In the genomic region with DNA sequence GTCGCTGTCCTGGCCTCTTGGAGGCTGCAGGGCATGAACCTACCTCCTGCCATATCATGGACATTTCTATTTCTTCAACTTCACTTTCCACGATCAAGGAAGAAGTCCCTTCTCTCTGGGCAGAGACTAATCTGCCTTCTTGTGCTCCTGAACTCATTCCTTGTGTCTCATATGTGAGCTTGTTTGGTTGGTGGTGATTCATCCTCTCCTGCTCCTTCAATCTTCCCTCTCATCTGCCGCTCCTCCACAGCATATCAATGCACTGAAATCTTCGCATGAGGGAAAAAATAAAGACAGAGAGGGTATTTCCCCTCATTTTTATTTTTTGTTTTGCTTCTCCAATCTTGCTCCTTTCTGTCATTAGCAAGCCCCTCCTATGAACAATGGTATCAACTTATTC, we compare ENCODE assay signal across 25 cellular contexts.
DNase-seq lines count a peak whose midpoint lies in the region; ATAC-seq, FAIRE-seq and TF ChIP-seq lines count a peak whose summit lies in the region.
"Had no signal": no experiment of that assay in that cellular context is flagged by ENCODE, and none has a peak within 500 bp of the region (broad histone marks: within the 10 kb centered on the region; RNA-seq: fewer than 3 reads in every experiment).

No MANE protein-coding gene starts in this region.

- no peaks in the 10 kb centered on the region for H3K36me3 Mint-ChIP-seq in chondrocyte (ENCODE audit: low read depth)
- H3K36me3 Mint-ChIP-seq: CD4-positive, CD25-positive, alpha-beta regulatory T cell; CD8-positive, alpha-beta memory T cell had no signal

- peak; percentile 74 to 80; a peak in 4 of 6 replicates for ATAC-seq in A549
- peak; percentile 46; the same call in 1 of the 3 replicates for ATAC-seq in RWPE2 (ENCODE audit: low read depth)

- no peak overlapping the region for H3K27ac Mint-ChIP-seq in chondrocyte (ENCODE audit: unreplicated experiment)
- H3K27ac Mint-ChIP-seq: B cell; CD4-positive, CD25-positive, alpha-beta regulatory T cell; CD8-positive, alpha-beta memory T cell had no signal

- H3K4me1 Mint-ChIP-seq in chondrocyte (ENCODE audit: low read depth): no peaks in the 10 kb centered on the region
- H3K4me1 Mint-ChIP-seq: B cell; CD4-positive, CD25-positive, alpha-beta regulatory T cell; CD8-positive, alpha-beta memory T cell had no signal

- WGBS in A549 (ENCODE audit: missing lambda C conversion rate): 32% methylated on average over 4 of the region's 4 CpGs
- 55% methylated on average over 4 of the region's 4 CpGs for WGBS in mammary epithelial cell (ENCODE audit: low coverage, missing lambda C conversion rate)

- H3K4me2 ChIP-seq in A549 (peak overlapping the region; percentile 35), mammary epithelial cell (ENCODE audit: insufficient read depth, low read depth, low read length) (no peak overlapping the region)
- H3K4me2 ChIP-seq: BLaER1 treated with 17β-estradiol and CSF1 and Interleukin-3, amounts not matched to agents 10 nM and 100 nM had no signal

- no peak overlapping the region for H3K4me3 Mint-ChIP-seq in chondrocyte (ENCODE audit: unreplicated experiment)
- H3K4me3 Mint-ChIP-seq: B cell; CD4-positive, CD25-positive, alpha-beta regulatory T cell; CD8-positive, alpha-beta memory T cell had no signal

- no peak for TF ChIP-seq EP300 in A549 (IDR thresholded peaks at IDR 0.05)

- intact Hi-C loops in mammary epithelial cell (cut with micrococcal nuclease): no loop called here

- peak overlapping the region; percentile 37 to 75; a peak in 4 of 6 replicates for H3K27ac ChIP-seq in A549
- no peak overlapping the region for H3K27ac ChIP-seq in RWPE2 (ENCODE audit: poor library complexity, severe bottlenecking)
- H3K27ac ChIP-seq in mammary epithelial cell (ENCODE audit: insufficient read depth, low read depth, low read length): no peak overlapping the region
- H3K27ac ChIP-seq: 22Rv1; BLaER1 treated with 17β-estradiol and CSF1 and Interleukin-3, amounts not matched to agents 10 nM and 100 nM; GM23248; HL-60 had no signal

- no peak overlapping the region for H2AFZ ChIP-seq in mammary epithelial cell (ENCODE audit: low read depth, low read length)
- H2AFZ ChIP-seq: GM23248 had no signal

- no peaks in the 10 kb centered on the region for H4K20me1 ChIP-seq in mammary epithelial cell (ENCODE audit: insufficient read depth, low read length)
- H4K20me1 ChIP-seq: BLaER1 treated with 17β-estradiol and CSF1 and Interleukin-3, amounts not matched to agents 10 nM and 100 nM had no signal

- in situ Hi-C loops in mammary epithelial cell (cut with MboI; ENCODE audit: low sequenced_read_pairs in 2 of 2): no loop called here

- H3K9me3 Mint-ChIP-seq in chondrocyte (ENCODE audit: low read depth): no peaks in the 10 kb centered on the region

- no peak for FAIRE-seq in A549 (lab: Jason Lieb, UNC)
- FAIRE-seq: G401.6, GM12891, H54, HTR-8/SVneo had no signal

- no peaks in the 10 kb centered on the region for H3K27me3 Mint-ChIP-seq in chondrocyte (ENCODE audit: low read depth)
- H3K27me3 Mint-ChIP-seq: B cell; CD4-positive, CD25-positive, alpha-beta regulatory T cell; CD8-positive, alpha-beta memory T cell had no signal

- H3K79me2 ChIP-seq in mammary epithelial cell (ENCODE audit: insufficient read depth, low read length): no peaks in the 10 kb centered on the region

- dilution Hi-C loops in mammary epithelial cell (cut with HindIII; ENCODE audit: low sequenced_read_pairs): no loop called here

- H3K4me1 ChIP-seq in A549 (peaks cover 14% of the 10 kb centered on the region; the same call in 1 of the 3 replicates), RWPE2 (ENCODE audit: insufficient read depth, poor library complexity, severe bottlenecking) (no peaks in the 10 kb centered on the region), mammary epithelial cell (ENCODE audit: insufficient read depth, low read length) (no peaks in the 10 kb centered on the region)
- H3K4me1 ChIP-seq: BLaER1 treated with 17β-estradiol and CSF1 and Interleukin-3, amounts not matched to agents 10 nM and 100 nM had no signal

- CTCF ChIA-PET in A549 (lab: Yijun Ruan, JAX): no interaction called here
- CTCF ChIA-PET in mammary epithelial cell (lab: Charles Lee; ENCODE audit: low non-redundant PET): no interaction called here

- no peak for TF ChIP-seq RAD21 in A549 (conservative IDR thresholded peaks at IDR 0.05 in 1 of 2, IDR thresholded peaks at IDR 0.05 in 1 of 2)

- DNase-seq in A549 (ENCODE audit: low read depth in 1 of 2, low spot score in 1 of 2) (peak in 1 of 2 experiments; percentile 25), HT1080 (ENCODE audit: low read depth) (peak; percentile 5), RWPE2 (ENCODE audit: low spot score) (no peak), fibroblast of peridontal ligament (ENCODE audit: extremely low read depth) (peak; percentile 8), mammary epithelial cell (no peak), C1 segment of cervical spinal cord (lab: John Stamatoyannopoulos, UW) (no peak), NK-92 (lab: John Stamatoyannopoulos, UW; ENCODE audit: unreplicated experiment) (no peak), chondrocyte (ENCODE audit: low spot score) (no peak)
- DNase-seq: CD4-positive, CD25-positive, alpha-beta regulatory T cell; CD8-positive, alpha-beta memory T cell; COR-L47; DMS 273 treated with DMSO at 0.1 percent for 48 hours; DMS53; DND-41; GM23248; HCEC 1CT; IMR-90 had no signal

- no peak overlapping the region for H3K9ac ChIP-seq in mammary epithelial cell (ENCODE audit: insufficient read depth, low read length)
- H3K9ac ChIP-seq: BLaER1 treated with 17β-estradiol and CSF1 and Interleukin-3, amounts not matched to agents 10 nM and 100 nM; GM23248 had no signal

- TF ChIP-seq POLR2A in A549 (IDR thresholded peaks at IDR 0.05; ENCODE audit: low read length): no peak

- H3K4me3 ChIP-seq in A549: no peak overlapping the region
- no peak overlapping the region for H3K4me3 ChIP-seq in RWPE2 (ENCODE audit: severe bottlenecking)
- H3K4me3 ChIP-seq in mammary epithelial cell (replicated peaks in 1 of 3; ENCODE audit: insufficient read depth in 1 of 3, low read depth in 2 of 3, low read length in 3 of 3): no peak overlapping the region
- H3K4me3 ChIP-seq: BLaER1 treated with 17β-estradiol and CSF1 and Interleukin-3, amounts not matched to agents 10 nM and 100 nM; GM23248 had no signal

- H3K27me3 ChIP-seq in RWPE2 (ENCODE audit: insufficient read depth, poor library complexity, severe bottlenecking): peaks cover 4% of the 10 kb centered on the region
- H3K27me3 ChIP-seq in mammary epithelial cell (ENCODE audit: insufficient read depth, low read length): no peaks in the 10 kb centered on the region
- H3K27me3 ChIP-seq: BLaER1 treated with 17β-estradiol and CSF1 and Interleukin-3, amounts not matched to agents 10 nM and 100 nM had no signal

- H3K9me3 ChIP-seq in A549 (no peaks in the 10 kb centered on the region), RWPE2 (ENCODE audit: severe bottlenecking) (no peaks in the 10 kb centered on the region), mammary epithelial cell (replicated peaks; ENCODE audit: insufficient read depth, low read length) (peaks cover 9% of the 10 kb centered on the region)
- H3K9me3 ChIP-seq: BLaER1 treated with 17β-estradiol and CSF1 and Interleukin-3, amounts not matched to agents 10 nM and 100 nM had no signal

- BruUV-seq in mammary epithelial cell (replicated peaks; lab: Mats Ljungman, UMichigan): no TSS peak

- TF ChIP-seq CTCF in A549 (IDR thresholded peaks at IDR 0.05) (no peak), RWPE2 (IDR thresholded peaks at IDR 0.05; ENCODE audit: poor library complexity, severe bottlenecking) (no peak), mammary epithelial cell (conservative IDR thresholded peaks at IDR 0.05 in 1 of 2, IDR thresholded peaks at IDR 0.05 in 1 of 2; ENCODE audit: extremely low read depth in 1 of 2, insufficient read depth in 1 of 2, low read depth in 1 of 2, low read length in 2 of 2) (no peak), chondrocyte (IDR thresholded peaks at IDR 0.05) (no peak)

- H3K36me3 ChIP-seq in RWPE2 (ENCODE audit: low read depth) (no peaks in the 10 kb centered on the region), mammary epithelial cell (ENCODE audit: insufficient read depth, low read length) (no peaks in the 10 kb centered on the region)
- H3K36me3 ChIP-seq: BLaER1 treated with 17β-estradiol and CSF1 and Interleukin-3, amounts not matched to agents 10 nM and 100 nM had no signal

- POLR2A ChIA-PET in A549 (lab: Yijun Ruan, JAX): no interaction called here

TF ChIP-seq in A549, 52 proteins besides CTCF, POLR2A, EP300 and RAD21:
- 0 out of 2 replicates have a peak, but pooled peaks have one; percentile 17 for TF ChIP-seq JUNB (IDR thresholded peaks at IDR 0.05)
- TF ChIP-seq FOSL2 (IDR thresholded peaks at IDR 0.05): no peak
- peak; percentile 27; the same call in 1 of the 2 replicates for TF ChIP-seq FOSL2 (CRISPR knock-in tag; IDR thresholded peaks at IDR 0.05)
- TF ChIP-seq, protein P1, sequence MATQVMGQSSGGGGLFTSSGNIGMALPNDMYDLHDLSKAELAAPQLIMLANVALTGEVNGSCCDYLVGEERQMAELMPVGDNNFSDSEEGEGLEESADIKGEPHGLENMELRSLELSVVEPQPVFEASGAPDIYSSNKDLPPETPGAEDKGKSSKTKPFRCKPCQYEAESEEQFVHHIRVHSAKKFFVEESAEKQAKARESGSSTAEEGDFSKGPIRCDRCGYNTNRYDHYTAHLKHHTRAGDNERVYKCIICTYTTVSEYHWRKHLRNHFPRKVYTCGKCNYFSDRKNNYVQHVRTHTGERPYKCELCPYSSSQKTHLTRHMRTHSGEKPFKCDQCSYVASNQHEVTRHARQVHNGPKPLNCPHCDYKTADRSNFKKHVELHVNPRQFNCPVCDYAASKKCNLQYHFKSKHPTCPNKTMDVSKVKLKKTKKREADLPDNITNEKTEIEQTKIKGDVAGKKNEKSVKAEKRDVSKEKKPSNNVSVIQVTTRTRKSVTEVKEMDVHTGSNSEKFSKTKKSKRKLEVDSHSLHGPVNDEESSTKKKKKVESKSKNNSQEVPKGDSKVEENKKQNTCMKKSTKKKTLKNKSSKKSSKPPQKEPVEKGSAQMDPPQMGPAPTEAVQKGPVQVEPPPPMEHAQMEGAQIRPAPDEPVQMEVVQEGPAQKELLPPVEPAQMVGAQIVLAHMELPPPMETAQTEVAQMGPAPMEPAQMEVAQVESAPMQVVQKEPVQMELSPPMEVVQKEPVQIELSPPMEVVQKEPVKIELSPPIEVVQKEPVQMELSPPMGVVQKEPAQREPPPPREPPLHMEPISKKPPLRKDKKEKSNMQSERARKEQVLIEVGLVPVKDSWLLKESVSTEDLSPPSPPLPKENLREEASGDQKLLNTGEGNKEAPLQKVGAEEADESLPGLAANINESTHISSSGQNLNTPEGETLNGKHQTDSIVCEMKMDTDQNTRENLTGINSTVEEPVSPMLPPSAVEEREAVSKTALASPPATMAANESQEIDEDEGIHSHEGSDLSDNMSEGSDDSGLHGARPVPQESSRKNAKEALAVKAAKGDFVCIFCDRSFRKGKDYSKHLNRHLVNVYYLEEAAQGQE (IDR thresholded peaks at IDR 0.05): no peak
- no peak for TF ChIP-seq MAFK (IDR thresholded peaks at IDR 0.05; ENCODE audit: partially characterized antibody)

Comparison
In these comparisons a context has a peak if more than half of its experiments do, and no peak if none do; other contexts are left out.
1. DNase-seq: peak in HT1080 (single experiment) and fibroblast of peridontal ligament (single experiment); none in RWPE2 (single experiment), mammary epithelial cell (single experiment), C1 segment of cervical spinal cord (0 of 14), NK-92 (single experiment) and chondrocyte (single experiment).
2. H3K27ac ChIP-seq: peak in A549 (2 of 2); none in RWPE2 (single experiment) and mammary epithelial cell (single experiment).